In genomic region chr2:112646102-112646719, GRCh38 we compare ENCODE assay signal across 1 cellular context.
A peak's percentile ranks its signal among the peaks of the same experiment; 100 is the strongest.
TF ChIP-seq lines count a peak whose summit lies in the region.

No MANE protein-coding gene starts in this region.

TF ChIP-seq in K562, 482 proteins besides CTCF, POLR2A, EP300 and RAD21 (continued from another document and continues in another):
- TF ChIP-seq TAF1 (IDR thresholded peaks at IDR 0.05; ENCODE audit: control insufficient read depth, extremely low read depth, insufficient read depth, low read length, severe bottlenecking) (peak; percentile 15), BHLHE40 (IDR thresholded peaks at IDR 0.05; ENCODE audit: low read length) (no peak), ZKSCAN3 (CRISPR knock-in tag; IDR thresholded peaks at IDR 0.05) (no peak), DDX20 (tag; IDR thresholded peaks at IDR 0.05; ENCODE audit: low read depth) (no peak), ILK (tag; IDR thresholded peaks at IDR 0.05; ENCODE audit: borderline replicate concordance, low read depth) (no peak), ZNF224 (CRISPR knock-in tag; IDR thresholded peaks at IDR 0.05) (no peak), BCLAF1 (IDR thresholded peaks at IDR 0.05; ENCODE audit: borderline replicate concordance in 1 of 2, control insufficient read depth in 1 of 2, low read depth in 2 of 2, low read length in 1 of 2) (no peak), FOXA3 (CRISPR knock-in tag; conservative IDR thresholded peaks at IDR 0.05 in 1 of 2, IDR thresholded peaks at IDR 0.05 in 1 of 2) (peak in 1 of 2 experiments; percentile 47; a peak in 1 of 4 replicates), MBD2 (IDR thresholded peaks at IDR 0.05; ENCODE audit: borderline replicate concordance, low read depth) (no peak), ZNF76 (CRISPR knock-in tag; IDR thresholded peaks at IDR 0.05; ENCODE audit: borderline replicate concordance) (peak; percentile 82; the same call in 1 of the 2 replicates), PHF20 (IDR thresholded peaks at IDR 0.05; ENCODE audit: partially characterized antibody) (no peak), ATF3 (IDR thresholded peaks at IDR 0.05) (no peak), ATF3 (CRISPR knock-in tag; conservative IDR thresholded peaks at IDR 0.05) (peak; percentile 69), SRSF9 (IDR thresholded peaks at IDR 0.05; ENCODE audit: borderline replicate concordance, low read depth, low read length) (no peak), HOXB6 (CRISPR knock-in tag; IDR thresholded peaks at IDR 0.05; ENCODE audit: borderline replicate concordance) (no peak), MLX (CRISPR knock-in tag; conservative IDR thresholded peaks at IDR 0.05) (no peak), NFIX (CRISPR knock-in tag; IDR thresholded peaks at IDR 0.05; ENCODE audit: low read depth) (no peak), ZNF609 (CRISPR knock-in tag; IDR thresholded peaks at IDR 0.05; ENCODE audit: borderline replicate concordance) (no peak), JUN (IDR thresholded peaks at IDR 0.05; ENCODE audit: borderline replicate concordance, low read depth, low read length) (no peak), JUN (CRISPR knock-in tag; IDR thresholded peaks at IDR 0.05; ENCODE audit: borderline replicate concordance) (no peak), HNRNPH1 (optimal IDR thresholded peaks at IDR 0.05; ENCODE audit: low read depth, low read length) (no peak), IRF9 (tag; IDR thresholded peaks at IDR 0.05) (no peak), NEUROD1 (IDR thresholded peaks at IDR 0.05; ENCODE audit: borderline replicate concordance, low read depth, low read length, partially characterized antibody) (no peak), PCBP1 (IDR thresholded peaks at IDR 0.05; ENCODE audit: low read depth, low read length, poor library complexity, severe bottlenecking) (no peak), KLF6 (CRISPR knock-in tag; IDR thresholded peaks at IDR 0.05; ENCODE audit: borderline replicate concordance) (no peak), RCOR1 (IDR thresholded peaks at IDR 0.05; ENCODE audit: borderline replicate concordance in 1 of 2, low read depth in 2 of 2, low read length in 2 of 2) (no peak), ZNF79 (CRISPR knock-in tag; IDR thresholded peaks at IDR 0.05; ENCODE audit: low read depth) (no peak), ELK3 (CRISPR knock-in tag; IDR thresholded peaks at IDR 0.05) (no peak), MED1 (CRISPR knock-in tag; IDR thresholded peaks at IDR 0.05; ENCODE audit: borderline replicate concordance) (no peak), MECOM (CRISPR knock-in tag; IDR thresholded peaks at IDR 0.05) (no peak), PHF21A (IDR thresholded peaks at IDR 0.05; ENCODE audit: borderline replicate concordance, low read depth) (no peak), MXD1 (CRISPR knock-in tag; IDR thresholded peaks at IDR 0.05; ENCODE audit: borderline replicate concordance, poor library complexity, severe bottlenecking) (no peak), GTF2E2 (tag; IDR thresholded peaks at IDR 0.05) (0 out of 2 replicates have a peak, but pooled peaks have one; percentile 1), ZNF24 (IDR thresholded peaks at IDR 0.05) (no peak), CTBP1 (IDR thresholded peaks at IDR 0.05; ENCODE audit: borderline replicate concordance) (no peak; the same call in 1 of the 2 replicates), SETDB1 (IDR thresholded peaks at IDR 0.05; ENCODE audit: low read length) (no peak), ZSCAN29 (IDR thresholded peaks at IDR 0.05) (no peak), ZNF253 (CRISPR knock-in tag; conservative IDR thresholded peaks at IDR 0.05) (no peak), RBBP5 (IDR thresholded peaks at IDR 0.05; ENCODE audit: borderline replicate concordance, insufficient read depth, low read length, poor library complexity, severe bottlenecking) (peak; percentile 81), THAP12 (CRISPR knock-in tag; IDR thresholded peaks at IDR 0.05) (no peak), TSHZ1 (CRISPR knock-in tag; IDR thresholded peaks at IDR 0.05) (no peak), PHB2 (IDR thresholded peaks at IDR 0.05; ENCODE audit: low read depth) (no peak), PML (IDR thresholded peaks at IDR 0.05; ENCODE audit: low read length) (no peak; the same call in 1 of the 2 replicates)
